ENCODE assay signal across 15 cellular contexts in the genomic region with DNA sequence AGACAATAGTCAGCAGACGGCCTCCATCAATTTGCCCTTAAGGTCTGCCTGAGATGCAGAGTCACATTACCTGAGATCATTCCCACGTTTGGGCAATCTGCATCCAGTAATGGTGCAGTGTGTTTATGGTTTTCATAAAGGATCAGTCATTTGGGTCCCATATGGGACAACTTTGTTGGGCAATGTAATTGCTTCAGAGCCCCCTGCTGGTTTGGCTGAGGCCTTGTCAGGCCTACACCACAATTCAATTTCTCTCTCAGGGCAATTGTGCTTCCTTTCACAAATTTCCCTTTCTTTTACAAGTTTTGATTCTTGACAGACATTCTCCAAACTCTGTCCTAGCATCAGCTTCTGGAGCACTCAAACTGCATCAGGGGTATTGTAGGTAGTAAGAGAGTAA.
DNase-seq lines count a peak whose midpoint lies in the region; ATAC-seq and TF ChIP-seq lines count a peak whose summit lies in the region.
"Had no signal": no experiment of that assay in that cellular context is flagged by ENCODE, and none has a peak within 500 bp of the region (broad histone marks: within the 10 kb centered on the region; RNA-seq: fewer than 3 reads in every experiment).

No MANE protein-coding gene starts in this region.

- no peaks in the 10 kb centered on the region for H3K27me3 ChIP-seq in left ventricle myocardium inferior (ENCODE audit: low read depth)
- H3K27me3 ChIP-seq in fibroblast of lung (ENCODE audit: control insufficient read depth, insufficient read depth, low read length): no peaks in the 10 kb centered on the region
- H3K27me3 ChIP-seq: ovary had no signal

- no peak for ATAC-seq in left ventricle myocardium superior
- ATAC-seq: stimulated activated memory B cell treated with anti-CD40 and anti-IgM and Interleukin-4, amounts not matched to agents 10 μg/mL and 1 μg/mL and 100 μg/mL, for 72 hours; T-cell had no signal

- CTCF ChIA-PET in OCI-LY7 (lab: Charles Lee; ENCODE audit: unreplicated experiment) (no interaction called here), MCF 10A (lab: Yijun Ruan, JAX) (interaction anchor here (0.6 to 0.8 kb wide), 3 partner anchors 10 to 502 kb away, joined by 3 read pairs; no protein-coding TSS in a partner anchor)
- CTCF ChIA-PET in activated CD4-positive, alpha-beta T cell treated with anti-CD3 and anti-CD28 coated beads, Interleukin-2, amount 10 ng/mL, durations not matched to agents 7 days and 5 days (lab: Charles Lee): no interaction called here

- H4K20me1 ChIP-seq in OCI-LY7 (ENCODE audit: insufficient read depth, low read length) (no peaks in the 10 kb centered on the region), fibroblast of lung (ENCODE audit: control insufficient read depth, extremely low read depth, insufficient read depth, low read length) (no peaks in the 10 kb centered on the region)

- no TSS peak for BruUV-seq in OCI-LY7 (replicated peaks; lab: Mats Ljungman, UMichigan)
- no TSS peak for BruUV-seq in MCF 10A (replicated peaks; lab: Mats Ljungman, UMichigan)

- H3K36me3 Mint-ChIP-seq in type B pancreatic cell (peaks cover 4% of the 10 kb centered on the region), MCF 10A (ENCODE audit: insufficient read depth, unreplicated experiment) (no peaks in the 10 kb centered on the region)
- H3K36me3 Mint-ChIP-seq in activated CD4-positive, alpha-beta T cell treated with anti-CD3 and anti-CD28 coated beads, Interleukin-2, amount 10 ng/mL, durations not matched to agents 7 days and 5 days (ENCODE audit: low read depth): no peaks in the 10 kb centered on the region
- H3K36me3 Mint-ChIP-seq: stimulated activated memory B cell treated with anti-CD40 and anti-IgM and Interleukin-4, amounts not matched to agents 10 μg/mL and 1 μg/mL and 100 μg/mL, for 72 hours; T-cell had no signal

- no peaks in the 10 kb centered on the region for H3K79me2 ChIP-seq in OCI-LY7 (ENCODE audit: insufficient read depth, low read depth, low read length)
- H3K79me2 ChIP-seq in fibroblast of lung (ENCODE audit: control insufficient read depth, insufficient read depth, low read length): no peaks in the 10 kb centered on the region

- no peak overlapping the region for H3K27ac ChIP-seq in left ventricle myocardium inferior (replicated peaks)
- no peak overlapping the region for H3K27ac ChIP-seq in OCI-LY7 (ENCODE audit: low read depth, low read length, poor library complexity, severe bottlenecking)
- no peak overlapping the region for H3K27ac ChIP-seq in fibroblast of lung (ENCODE audit: insufficient read depth, low read length)
- H3K27ac ChIP-seq: ovary had no signal

- TF ChIP-seq CTCF in left ventricle myocardium inferior (IDR thresholded peaks at IDR 0.05; ENCODE audit: borderline replicate concordance): peak; percentile 8
- TF ChIP-seq CTCF in OCI-LY7 (conservative IDR thresholded peaks at IDR 0.05; ENCODE audit: low read length): peak; percentile 70
- peak; percentile 23 to 45 for TF ChIP-seq CTCF in fibroblast of lung (conservative IDR thresholded peaks at IDR 0.05 in 1 of 2, IDR thresholded peaks at IDR 0.05 in 1 of 2; ENCODE audit: low read depth in 1 of 2, low read length in 2 of 2)
- TF ChIP-seq CTCF in type B pancreatic cell (conservative IDR thresholded peaks at IDR 0.05): peak; percentile 56
- TF ChIP-seq CTCF in MCF 10A (IDR thresholded peaks at IDR 0.05; ENCODE audit: unreplicated experiment): no peak

- H3K9me3 ChIP-seq in left ventricle myocardium inferior (replicated peaks): peaks cover 26% of the 10 kb centered on the region
- H3K9me3 ChIP-seq in OCI-LY7 (ENCODE audit: low read length): peaks cover 28% of the 10 kb centered on the region
- no peaks in the 10 kb centered on the region for H3K9me3 ChIP-seq in fibroblast of lung (ENCODE audit: control insufficient read depth, insufficient read depth, low read depth, low read length)
- H3K9me3 ChIP-seq: ovary had no signal

- H3K4me1 Mint-ChIP-seq in type B pancreatic cell (ENCODE audit: unreplicated experiment) (no peaks in the 10 kb centered on the region), MCF 10A (ENCODE audit: insufficient read depth, unreplicated experiment) (peaks cover under 1% of the 10 kb centered on the region)
- no peaks in the 10 kb centered on the region for H3K4me1 Mint-ChIP-seq in activated CD4-positive, alpha-beta T cell treated with anti-CD3 and anti-CD28 coated beads, Interleukin-2, amount 10 ng/mL, durations not matched to agents 7 days and 5 days
- H3K4me1 Mint-ChIP-seq: activated CD4-positive, alpha-beta T cell treated with anti-CD3 and anti-CD28 coated beads, Interleukin-2, amount 10 ng/mL, durations not matched to agents 24 days and 14 days; stimulated activated memory B cell treated with anti-CD40 and anti-IgM and Interleukin-4, amounts not matched to agents 10 μg/mL and 1 μg/mL and 100 μg/mL, for 72 hours; T-cell had no signal

- H3K9me2 ChIP-seq in OCI-LY7 (ENCODE audit: insufficient read depth, low read length): no peaks in the 10 kb centered on the region

- intact Hi-C loops in left ventricle myocardium inferior (cut with micrococcal nuclease): no loop called here
- intact Hi-C loops in left ventricle myocardium superior (cut with micrococcal nuclease): no loop called here
- intact Hi-C loops in OCI-LY7 (cut with micrococcal nuclease; ENCODE audit: unreplicated experiment): no loop called here
- intact Hi-C loops in MCF 10A (cut with micrococcal nuclease): no loop called here

- peak overlapping the region; percentile 6; the same call in 1 of the 2 replicates for H2AFZ ChIP-seq in OCI-LY7 (ENCODE audit: low read length)
- H2AFZ ChIP-seq in fibroblast of lung (ENCODE audit: low read length): no peak overlapping the region

- H3K4me3 Mint-ChIP-seq in type B pancreatic cell (no peak overlapping the region), MCF 10A (ENCODE audit: unreplicated experiment) (no peak overlapping the region)
- H3K4me3 Mint-ChIP-seq in activated CD4-positive, alpha-beta T cell treated with anti-CD3 and anti-CD28 coated beads, Interleukin-2, amount 10 ng/mL, durations not matched to agents 7 days and 5 days: no peak overlapping the region
- H3K4me3 Mint-ChIP-seq: activated CD4-positive, alpha-beta T cell treated with anti-CD3 and anti-CD28 coated beads, Interleukin-2, amount 10 ng/mL, durations not matched to agents 24 days and 14 days; stimulated activated memory B cell treated with anti-CD40 and anti-IgM and Interleukin-4, amounts not matched to agents 10 μg/mL and 1 μg/mL and 100 μg/mL, for 72 hours; T-cell had no signal

- no peak overlapping the region for H3K9ac ChIP-seq in fibroblast of lung (ENCODE audit: insufficient read depth, low read length)

- no peak overlapping the region for H3K4me2 ChIP-seq in OCI-LY7 (ENCODE audit: low read length)
- no peak overlapping the region for H3K4me2 ChIP-seq in fibroblast of lung (ENCODE audit: extremely low read depth, insufficient read depth, low read length)

- H3K36me3 ChIP-seq in left ventricle myocardium inferior (no peaks in the 10 kb centered on the region), OCI-LY7 (ENCODE audit: insufficient read depth, low read length) (peaks cover 8% of the 10 kb centered on the region), fibroblast of lung (ENCODE audit: control insufficient read depth, insufficient read depth, low read length) (no peaks in the 10 kb centered on the region)
- H3K36me3 ChIP-seq: ovary had no signal

- no peaks in the 10 kb centered on the region for H3K4me1 ChIP-seq in left ventricle myocardium inferior
- H3K4me1 ChIP-seq in OCI-LY7 (ENCODE audit: insufficient read depth, low read length, poor library complexity, severe bottlenecking): no peaks in the 10 kb centered on the region
- no peaks in the 10 kb centered on the region for H3K4me1 ChIP-seq in fibroblast of lung (ENCODE audit: control insufficient read depth, extremely low read depth, insufficient read depth, low read length)

- no peak overlapping the region for H3K27ac Mint-ChIP-seq in type B pancreatic cell
- no peak overlapping the region for H3K27ac Mint-ChIP-seq in activated CD4-positive, alpha-beta T cell treated with anti-CD3 and anti-CD28 coated beads, Interleukin-2, amount 10 ng/mL, durations not matched to agents 7 days and 5 days
- no peak overlapping the region for H3K27ac Mint-ChIP-seq in MCF 10A (ENCODE audit: low read depth, unreplicated experiment)
- H3K27ac Mint-ChIP-seq: activated CD4-positive, alpha-beta T cell treated with anti-CD3 and anti-CD28 coated beads, Interleukin-2, amount 10 ng/mL, durations not matched to agents 24 days and 14 days; activated T-helper 2 cell treated with anti-CD3 and anti-CD28 coated beads, Interferon-gamma antibody, Interleukin-2, Interleukin-4, amounts not matched to agents 10 μg/mL and 5 μg/mL and 100 μg/mL, durations not matched to agents 14 hours and 24 hours and 36 hours; stimulated activated memory B cell treated with anti-CD40 and anti-IgM and Interleukin-4, amounts not matched to agents 10 μg/mL and 1 μg/mL and 100 μg/mL, for 72 hours; T-cell had no signal

- H3K27me3 Mint-ChIP-seq in type B pancreatic cell: no peaks in the 10 kb centered on the region
- H3K27me3 Mint-ChIP-seq in activated CD4-positive, alpha-beta T cell treated with anti-CD3 and anti-CD28 coated beads, Interleukin-2, amount 10 ng/mL, durations not matched to agents 7 days and 5 days: no peaks in the 10 kb centered on the region
- no peaks in the 10 kb centered on the region for H3K27me3 Mint-ChIP-seq in MCF 10A (ENCODE audit: insufficient read depth, unreplicated experiment)
- H3K27me3 Mint-ChIP-seq: activated CD4-positive, alpha-beta T cell treated with anti-CD3 and anti-CD28 coated beads, Interleukin-2, amount 10 ng/mL, durations not matched to agents 24 days and 14 days; stimulated activated memory B cell treated with anti-CD40 and anti-IgM and Interleukin-4, amounts not matched to agents 10 μg/mL and 1 μg/mL and 100 μg/mL, for 72 hours; T-cell had no signal

- POLR2A ChIA-PET in OCI-LY7 (lab: Charles Lee) (interaction anchor here (0.9 to 2.7 kb wide), 4 partner anchors 10 to 66 kb away, joined by 3 to 9 read pairs (median 4); no protein-coding TSS in a partner anchor), MCF 10A (lab: Yijun Ruan, JAX) (no interaction called here)
- POLR2A ChIA-PET in activated CD4-positive, alpha-beta T cell treated with anti-CD3 and anti-CD28 coated beads, Interleukin-2, amount 10 ng/mL, durations not matched to agents 7 days and 5 days (lab: Charles Lee): no interaction called here

- H3K9me3 Mint-ChIP-seq in type B pancreatic cell (peaks cover 5% of the 10 kb centered on the region), MCF 10A (ENCODE audit: unreplicated experiment) (peaks cover 18% of the 10 kb centered on the region)
- H3K9me3 Mint-ChIP-seq in activated CD4-positive, alpha-beta T cell treated with anti-CD3 and anti-CD28 coated beads, Interleukin-2, amount 10 ng/mL, durations not matched to agents 7 days and 5 days: peaks cover 15% of the 10 kb centered on the region

- no peak for DNase-seq in left ventricle myocardium inferior
- DNase-seq in left ventricle myocardium superior: no peak
- peak; percentile 28 for DNase-seq in OCI-LY7 (ENCODE audit: low spot score)
- DNase-seq in fibroblast of lung (ENCODE audit: low read depth in 2 of 2): no peak
- DNase-seq in type B pancreatic cell (ENCODE audit: extremely low spot score, unreplicated experiment): no peak
- DNase-seq in MV-4-11 (lab: John Stamatoyannopoulos, UW): no peak
- no peak for DNase-seq in activated CD4-positive, alpha-beta T cell treated with anti-CD3 and anti-CD28 coated beads, Interleukin-2, amount 10 ng/mL, durations not matched to agents 7 days and 5 days
- DNase-seq in MCF 10A (ENCODE audit: unreplicated experiment): no peak
- DNase-seq: activated CD4-positive, alpha-beta T cell treated with anti-CD3 and anti-CD28 coated beads, Interleukin-2, amount 10 ng/mL, durations not matched to agents 24 days and 14 days; NCI-H1930; ovary; stimulated activated CD4-positive, alpha-beta T cell treated with anti-CD3 and anti-CD28 coated beads, Interleukin-2, amount 100 ng/mL, for 24 hours; T-cell had no signal

- H3K4me3 ChIP-seq in left ventricle myocardium inferior (no peak overlapping the region), OCI-LY7 (ENCODE audit: low read depth, low read length, poor library complexity, severe bottlenecking) (no peak overlapping the region), fibroblast of lung (replicated peaks in 1 of 4; ENCODE audit: control extremely low read depth in 1 of 4, insufficient read depth in 1 of 4, low read depth in 3 of 4, low read length in 4 of 4) (no peak overlapping the region)
- H3K4me3 ChIP-seq: ovary had no signal
